Comparison of ENCODE assay signal across 8 cellular contexts in genomic region chr2:40451926-40452605, GRCh38. TPM values are rescaled to one million over a fixed set of nuclear protein-coding genes. Genes with fewer than 3 reads are reported as not detected.
A peak's percentile ranks its signal among the peaks of the same experiment; 100 is the strongest.
DNase-seq lines count a peak whose midpoint lies in the region; ATAC-seq, FAIRE-seq and TF ChIP-seq lines count a peak whose summit lies in the region.

Gene SLC8A1 (minus strand): TSS chr2:40452090.

- peaks cover 7% of the 10 kb centered on the region for H3K4me1 Mint-ChIP-seq in activated T-cell treated with anti-CD3 and anti-CD28 coated beads, Interleukin-2, amount 50 U/mL, for 4 hours (ENCODE audit: low read depth)
- H3K4me1 Mint-ChIP-seq in osteocyte (ENCODE audit: unreplicated experiment), result peaks cover 20% of the 10 kb centered on the region

- no peak for TF ChIP-seq CTCF in osteocyte (IDR thresholded peaks at IDR 0.05)

- intact Hi-C loops in Right ventricle myocardium inferior (cut with DNase I), result loop anchor here (2.0 to 5.0 kb wide), 3 partner anchors 55 to 170 kb away; no protein-coding TSS in a partner anchor

- no peaks in the 10 kb centered on the region for H3K9me3 Mint-ChIP-seq in activated T-cell treated with anti-CD3 and anti-CD28 coated beads, Interleukin-2, amount 50 U/mL, for 4 hours
- H3K9me3 Mint-ChIP-seq in osteocyte (ENCODE audit: unreplicated experiment), result no peaks in the 10 kb centered on the region

- no peaks in the 10 kb centered on the region for H3K36me3 Mint-ChIP-seq in activated T-cell treated with anti-CD3 and anti-CD28 coated beads, Interleukin-2, amount 50 U/mL, for 4 hours (ENCODE audit: insufficient read depth)
- H3K36me3 Mint-ChIP-seq in osteocyte (ENCODE audit: unreplicated experiment), result no peaks in the 10 kb centered on the region

- H3K27me3 Mint-ChIP-seq in activated T-cell treated with anti-CD3 and anti-CD28 coated beads, Interleukin-2, amount 50 U/mL, for 4 hours (ENCODE audit: low read depth), result peaks cover 28% of the 10 kb centered on the region
- H3K27me3 Mint-ChIP-seq in osteocyte (ENCODE audit: unreplicated experiment), result no peaks in the 10 kb centered on the region

- peak within 1 kb of the TSS; percentile 57 for H3K4me3 Mint-ChIP-seq in activated T-cell treated with anti-CD3 and anti-CD28 coated beads, Interleukin-2, amount 50 U/mL, for 4 hours
- peak within 1 kb of the TSS; percentile 90 for H3K4me3 Mint-ChIP-seq in osteocyte (ENCODE audit: unreplicated experiment)

- in situ Hi-C loops in KBM-7 (cut with MboI; ENCODE audit: low pct_unique_long_range_greater_than_20kb, low sequenced_read_pairs), result no loop called here

- no peak for FAIRE-seq in GM19239 (lab: Jason Lieb, UNC)

- peak within 1 kb of the TSS; percentile 76 for H3K27ac Mint-ChIP-seq in osteocyte (ENCODE audit: unreplicated experiment)

- peak; percentile 65 for DNase-seq in NCI-H2196 (lab: John Stamatoyannopoulos, UW; ENCODE audit: unreplicated experiment)
- DNase-seq in NCI-H2196 treated with DMSO at 0.1 percent for 48 hours (lab: John Stamatoyannopoulos, UW; ENCODE audit: unreplicated experiment), result no peak
- peak; percentile 32 for DNase-seq in KBM-7
- no peak for DNase-seq in activated T-cell treated with anti-CD3 and anti-CD28 coated beads, Interleukin-2, amount 50 U/mL, for 4 hours
- peak; percentile 81 for DNase-seq in Right ventricle myocardium inferior (ENCODE audit: missing footprints)
- no peak for DNase-seq in osteocyte (ENCODE audit: extremely low spot score, unreplicated experiment)
- no peak for DNase-seq in GM19239 (ENCODE audit: insufficient read length, low spot score)

- peak; percentile 50 to 51 for ATAC-seq in activated T-cell treated with anti-CD3 and anti-CD28 coated beads, Interleukin-2, amount 50 U/mL, for 4 hours
- ATAC-seq in Right ventricle myocardium inferior (peak; percentile 53), GM19397 (IDR thresholded peaks at IDR 0.05; ENCODE audit: unreplicated experiment) (no peak)

RNA-seq across cellular contexts. Expression of gene SLC8A1, which starts in this region (rescaled TPM):
- total RNA-seq in activated T-cell treated with anti-CD3 and anti-CD28 coated beads, Interleukin-2, amount 50 U/mL, for 4 hours, result under 1 TPM; 0.08 to 0.28 (median 0.26) TPM
- 999 TPM for total RNA-seq in Right ventricle myocardium inferior
- total RNA-seq in osteocyte, result 17.3 and 18.0 TPM in 2 replicates

Comparison
In these comparisons a context has a peak if more than half of its experiments do, and no peak if none do; other contexts are left out.
1. RNA of gene SLC8A1 (total RNA-seq): 999 TPM in Right ventricle myocardium inferior (single experiment); 17.3 to 18.0 TPM in osteocyte and 0.08 to 0.28 TPM in activated T-cell treated with anti-CD3 and anti-CD28 coated beads, Interleukin-2, amount 50 U/mL, for 4 hours; every median in the first group is over 10 times any median in the second.
2. DNase-seq: peak in NCI-H2196 (single experiment), KBM-7 (single experiment) and Right ventricle myocardium inferior (single experiment); none in NCI-H2196 treated with DMSO at 0.1 percent for 48 hours (single experiment), activated T-cell treated with anti-CD3 and anti-CD28 coated beads, Interleukin-2, amount 50 U/mL, for 4 hours (single experiment), osteocyte (single experiment) and GM19239 (single experiment).
3. Peak in ATAC-seq in activated T-cell treated with anti-CD3 and anti-CD28 coated beads, Interleukin-2, amount 50 U/mL, for 4 hours; RNA of the gene not detected or under 1 TPM.